Comparison of ENCODE assay signal across 17 cellular contexts in genomic region chr15:26421065-26421464, GRCh38.
A peak's percentile ranks its signal among the peaks of the same experiment; 100 is the strongest.
DNase-seq lines count a peak whose midpoint lies in the region; ATAC-seq and TF ChIP-seq lines count a peak whose summit lies in the region.
"Had no signal": no experiment of that assay in that cellular context is flagged by ENCODE, and none has a peak within 500 bp of the region (broad histone marks: within the 10 kb centered on the region; RNA-seq: fewer than 3 reads in every experiment).

No MANE protein-coding gene starts in this region.

- no peak for DNase-seq in left cardiac atrium
- no peak for DNase-seq in left ventricle myocardium superior
- DNase-seq in DMS 273 (lab: John Stamatoyannopoulos, UW; ENCODE audit: unreplicated experiment): peak; percentile 78
- DNase-seq in SW480 (ENCODE audit: low spot score): peak; percentile 5
- DNase-seq in osteocyte (ENCODE audit: extremely low spot score, unreplicated experiment): peak; percentile 54
- no peak for DNase-seq in ecto neural progenitor cell (ENCODE audit: low spot score)
- DNase-seq: CD8-positive, alpha-beta T cell; DND-41; H9; NCI-H1417; NCI-H187 treated with DMSO at 0.1 percent for 48 hours; NK-92 treated with Interleukin-12 subunit alpha and Interleukin-12 subunit beta, amount 100 ng/mL, for 24 hours; SHP77; SK-N-SH; T-cell had no signal

- H3K27me3 Mint-ChIP-seq in osteocyte (ENCODE audit: unreplicated experiment): no peaks in the 10 kb centered on the region
- H3K27me3 Mint-ChIP-seq: T-cell had no signal

- H3K4me1 Mint-ChIP-seq in osteocyte (ENCODE audit: unreplicated experiment): no peaks in the 10 kb centered on the region
- H3K4me1 Mint-ChIP-seq: H9, T-cell had no signal

- peaks cover 13% of the 10 kb centered on the region for H3K9me3 Mint-ChIP-seq in osteocyte (ENCODE audit: unreplicated experiment)

- H3K27ac Mint-ChIP-seq in osteocyte (ENCODE audit: unreplicated experiment): no peak overlapping the region
- H3K27ac Mint-ChIP-seq: CD8-positive, alpha-beta T cell; H9; T-cell had no signal

- ATAC-seq in left cardiac atrium (peak; percentile 23 to 50), left ventricle myocardium superior (no peak), GM18520 (IDR thresholded peaks at IDR 0.05; ENCODE audit: unreplicated experiment) (no peak)
- ATAC-seq: A549; CD8-positive, alpha-beta T cell; T-cell had no signal

- H3K4me3 Mint-ChIP-seq in osteocyte (ENCODE audit: unreplicated experiment): no peak overlapping the region
- H3K4me3 Mint-ChIP-seq: CD8-positive, alpha-beta T cell; H9; T-cell had no signal

- TF ChIP-seq CTCF in osteocyte (IDR thresholded peaks at IDR 0.05): no peak

- intact Hi-C loops in left cardiac atrium (cut with DNase I) (no loop called here), left ventricle myocardium superior (cut with micrococcal nuclease) (no loop called here)

- no peaks in the 10 kb centered on the region for H3K36me3 Mint-ChIP-seq in osteocyte (ENCODE audit: unreplicated experiment)
- H3K36me3 Mint-ChIP-seq: CD8-positive, alpha-beta T cell; T-cell had no signal

Comparison
In these comparisons a context has a peak if more than half of its experiments do, and no peak if none do; other contexts are left out.
1. ATAC-seq: peak in left cardiac atrium (2 of 2); none in left ventricle myocardium superior (single experiment) and GM18520 (single experiment).
2. DNase-seq: peak in DMS 273 (single experiment), SW480 (single experiment) and osteocyte (single experiment); none in left cardiac atrium (single experiment), left ventricle myocardium superior (single experiment) and ecto neural progenitor cell (single experiment).